ENCODE assay signal across 13 cellular contexts in the genomic region with DNA sequence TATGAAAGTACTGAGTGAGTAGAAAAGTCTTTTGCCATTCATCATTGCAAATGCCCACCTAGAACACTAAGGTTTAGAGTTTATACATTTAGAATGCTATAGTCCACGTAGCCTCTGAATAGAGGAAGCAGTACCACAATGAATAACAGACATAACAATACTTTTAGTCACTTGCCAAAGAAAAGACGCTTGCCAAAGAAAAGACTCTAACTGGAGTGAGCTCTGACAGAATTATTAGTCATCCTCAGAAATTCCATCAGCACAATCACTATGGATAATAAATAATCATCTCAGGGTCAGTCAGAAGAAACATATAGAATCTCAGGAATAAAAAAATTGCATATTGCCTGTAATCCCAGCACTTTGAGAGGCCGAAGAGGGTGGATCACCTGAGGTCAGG.
DNase-seq lines count a peak whose midpoint lies in the region; ATAC-seq and TF ChIP-seq lines count a peak whose summit lies in the region.
"Had no signal": no experiment of that assay in that cellular context is flagged by ENCODE, and none has a peak within 500 bp of the region (broad histone marks: within the 10 kb centered on the region; RNA-seq: fewer than 3 reads in every experiment).

No MANE protein-coding gene starts in this region.

- H3K4me1 ChIP-seq in GM23248 (ENCODE audit: insufficient read depth) (peaks cover 46% of the 10 kb centered on the region), fibroblast of lung (ENCODE audit: control insufficient read depth, extremely low read depth, insufficient read depth, low read length) (peaks cover 5% of the 10 kb centered on the region), skeletal muscle satellite cell (ENCODE audit: control insufficient read depth, insufficient read depth, low read length) (peaks cover 33% of the 10 kb centered on the region)

- H3K4me3 Mint-ChIP-seq in activated CD4-positive, alpha-beta T cell treated with anti-CD3 and anti-CD28 coated beads for 36 hours = no peak overlapping the region
- H3K4me3 Mint-ChIP-seq: stimulated activated naive CD8-positive, alpha-beta T cell treated with anti-CD3 and anti-CD28 coated beads, Interleukin-15, Interleukin-2, amounts not matched to agents 100 ng/mL and 50 ng/mL, for 24 hours had no signal

- in situ Hi-C loops in GM23248 (cut with MboI) = no loop called here

- H3K27ac ChIP-seq in GM23248 (peak overlapping the region; percentile 80), fibroblast of lung (ENCODE audit: insufficient read depth, low read length) (peak overlapping the region; percentile 50)
- H3K27ac ChIP-seq: adrenal gland had no signal

- WGBS in GM23248 (ENCODE audit: low coverage in 1 of 2, low lambda C conversion rate in 2 of 2, missing lambda C conversion rate in 2 of 2), 2 experiments = 5 to 7% methylated on average over 3 of the region's 3 CpGs

- H3K36me3 ChIP-seq in GM23248 (ENCODE audit: low read depth) (no peaks in the 10 kb centered on the region), fibroblast of lung (ENCODE audit: control insufficient read depth, insufficient read depth, low read length) (no peaks in the 10 kb centered on the region), skeletal muscle satellite cell (ENCODE audit: insufficient read depth, low read length) (no peaks in the 10 kb centered on the region)
- H3K36me3 ChIP-seq: adrenal gland had no signal

- H3K9me3 ChIP-seq in GM23248 (ENCODE audit: low read depth) = no peaks in the 10 kb centered on the region
- H3K9me3 ChIP-seq in fibroblast of lung (ENCODE audit: control insufficient read depth, insufficient read depth, low read depth, low read length) = no peaks in the 10 kb centered on the region
- no peaks in the 10 kb centered on the region for H3K9me3 ChIP-seq in skeletal muscle satellite cell (replicated peaks; ENCODE audit: low read length)
- H3K9me3 ChIP-seq: adrenal gland had no signal

- POLR2A ChIA-PET in activated CD4-positive, alpha-beta T cell treated with anti-CD3 and anti-CD28 coated beads for 36 hours (lab: Charles Lee) = no interaction called here

- DNase-seq in GM23248 (peak; percentile 95), fibroblast of lung (ENCODE audit: low read depth in 2 of 2) (peak; percentile 87 to 95), DMS153 treated with DMSO at 0.1 percent for 48 hours (lab: John Stamatoyannopoulos, UW; ENCODE audit: unreplicated experiment) (no peak), MV-4-11 (lab: John Stamatoyannopoulos, UW) (no peak)
- DNase-seq in activated CD4-positive, alpha-beta T cell treated with anti-CD3 and anti-CD28 coated beads for 36 hours = no peak
- no peak for DNase-seq in activated CD4-positive, alpha-beta T cell treated with anti-CD3 and anti-CD28 coated beads, Interleukin-2, amount 50 U/mL, for 1 hour
- DNase-seq: adrenal gland, DMS53, NCI-H1436, OCI-M1 had no signal

- H3K9ac ChIP-seq in GM23248 (peak overlapping the region; percentile 45), fibroblast of lung (ENCODE audit: insufficient read depth, low read length) (no peak overlapping the region), skeletal muscle satellite cell (ENCODE audit: low read depth, low read length) (peak overlapping the region; percentile 42)

- intact Hi-C loops in activated CD4-positive, alpha-beta T cell treated with anti-CD3 and anti-CD28 coated beads for 36 hours (cut with DNase I, micrococcal nuclease) = no loop called here

- no peaks in the 10 kb centered on the region for H3K4me1 Mint-ChIP-seq in activated CD4-positive, alpha-beta T cell treated with anti-CD3 and anti-CD28 coated beads for 36 hours

- H2AFZ ChIP-seq in GM23248 = no peak overlapping the region
- no peak overlapping the region for H2AFZ ChIP-seq in fibroblast of lung (ENCODE audit: low read length)

- H4K20me1 ChIP-seq in GM23248 (ENCODE audit: insufficient read depth) (no peaks in the 10 kb centered on the region), fibroblast of lung (ENCODE audit: control insufficient read depth, extremely low read depth, insufficient read depth, low read length) (no peaks in the 10 kb centered on the region)

- no peaks in the 10 kb centered on the region for H3K36me3 Mint-ChIP-seq in activated CD4-positive, alpha-beta T cell treated with anti-CD3 and anti-CD28 coated beads for 36 hours (ENCODE audit: low read depth)

- H3K4me2 ChIP-seq in GM23248 (ENCODE audit: unreplicated experiment) (peak overlapping the region; percentile 82), fibroblast of lung (ENCODE audit: extremely low read depth, insufficient read depth, low read length) (peak overlapping the region; percentile 48), skeletal muscle satellite cell (ENCODE audit: low read length) (peak overlapping the region; percentile 47)

- no peaks in the 10 kb centered on the region for H3K27me3 ChIP-seq in GM23248 (replicated peaks; ENCODE audit: insufficient read depth)
- no peaks in the 10 kb centered on the region for H3K27me3 ChIP-seq in fibroblast of lung (ENCODE audit: control insufficient read depth, insufficient read depth, low read length)
- H3K27me3 ChIP-seq in skeletal muscle satellite cell (ENCODE audit: control insufficient read depth, insufficient read depth, low read length) = no peaks in the 10 kb centered on the region
- H3K27me3 ChIP-seq: adrenal gland had no signal

- H3F3A ChIP-seq in GM23248 (ENCODE audit: insufficient read depth) = peaks cover 37% of the 10 kb centered on the region

- H3K4me3 ChIP-seq in GM23248 = 0 out of 2 replicates have a peak overlapping the region, but pooled peaks have one; percentile 28
- no peak overlapping the region for H3K4me3 ChIP-seq in fibroblast of lung (replicated peaks in 1 of 4; ENCODE audit: control extremely low read depth in 1 of 4, insufficient read depth in 1 of 4, low read depth in 3 of 4, low read length in 4 of 4)
- no peak overlapping the region for H3K4me3 ChIP-seq in skeletal muscle satellite cell (ENCODE audit: low read length)
- H3K4me3 ChIP-seq: adrenal gland had no signal

- no peak overlapping the region for H3K27ac Mint-ChIP-seq in activated CD4-positive, alpha-beta T cell treated with anti-CD3 and anti-CD28 coated beads for 36 hours
- H3K27ac Mint-ChIP-seq: stimulated activated naive CD8-positive, alpha-beta T cell treated with anti-CD3 and anti-CD28 coated beads, Interleukin-15, Interleukin-2, amounts not matched to agents 100 ng/mL and 50 ng/mL, for 24 hours had no signal

- H3K27me3 Mint-ChIP-seq in activated CD4-positive, alpha-beta T cell treated with anti-CD3 and anti-CD28 coated beads for 36 hours = no peaks in the 10 kb centered on the region
- H3K27me3 Mint-ChIP-seq: stimulated activated naive CD8-positive, alpha-beta T cell treated with anti-CD3 and anti-CD28 coated beads, Interleukin-15, Interleukin-2, amounts not matched to agents 100 ng/mL and 50 ng/mL, for 24 hours had no signal

- H3K9me2 ChIP-seq in GM23248 (ENCODE audit: insufficient read depth) = no peaks in the 10 kb centered on the region

- no peak for TF ChIP-seq CTCF in fibroblast of lung (conservative IDR thresholded peaks at IDR 0.05 in 1 of 2, IDR thresholded peaks at IDR 0.05 in 1 of 2; ENCODE audit: low read depth in 1 of 2, low read length in 2 of 2)

- H3K79me2 ChIP-seq in GM23248 (ENCODE audit: insufficient read depth) = no peaks in the 10 kb centered on the region
- H3K79me2 ChIP-seq in fibroblast of lung (ENCODE audit: control insufficient read depth, insufficient read depth, low read length) = no peaks in the 10 kb centered on the region

- CTCF ChIA-PET in activated CD4-positive, alpha-beta T cell treated with anti-CD3 and anti-CD28 coated beads for 36 hours (lab: Charles Lee) = no interaction called here

- peak; percentile 88 for ATAC-seq in SK-N-SH treated with all-trans-retinoic acid at 6 μM for 48 hours
- ATAC-seq in activated CD4-positive, alpha-beta T cell treated with anti-CD3 and anti-CD28 coated beads for 36 hours = no peak

- no peaks in the 10 kb centered on the region for H3K9me3 Mint-ChIP-seq in activated CD4-positive, alpha-beta T cell treated with anti-CD3 and anti-CD28 coated beads for 36 hours (ENCODE audit: low read depth)
- H3K9me3 Mint-ChIP-seq: stimulated activated naive CD8-positive, alpha-beta T cell treated with anti-CD3 and anti-CD28 coated beads, Interleukin-15, Interleukin-2, amounts not matched to agents 100 ng/mL and 50 ng/mL, for 24 hours had no signal

TF ChIP-seq in SK-N-SH treated with all-trans-retinoic acid at 6 μM for 48 hours, 23 proteins besides CTCF, POLR2A, EP300 and RAD21:
- 0 out of 2 replicates have a peak, but pooled peaks have one; percentile 27 for TF ChIP-seq ISL1 (CRISPR knock-in tag; IDR thresholded peaks at IDR 0.05)
- peak; percentile 73; the same call in 1 of the 2 replicates for TF ChIP-seq TOX (CRISPR knock-in tag; IDR thresholded peaks at IDR 0.05; ENCODE audit: borderline replicate concordance)
- TF ChIP-seq ZNF70 (CRISPR knock-in tag; IDR thresholded peaks at IDR 0.05) = no peak

Comparison
In these comparisons a context has a peak if more than half of its experiments do, and no peak if none do; other contexts are left out.
1. DNase-seq: peak in GM23248 (single experiment) and fibroblast of lung (2 of 2); none in DMS153 treated with DMSO at 0.1 percent for 48 hours (single experiment), activated CD4-positive, alpha-beta T cell treated with anti-CD3 and anti-CD28 coated beads for 36 hours (single experiment), activated CD4-positive, alpha-beta T cell treated with anti-CD3 and anti-CD28 coated beads, Interleukin-2, amount 50 U/mL, for 1 hour (single experiment) and MV-4-11 (single experiment).
2. Peak in every context shown above with its lines, with median percentiles within 50 percentile points of each other: H3K4me2 ChIP-seq.